ENCODE assay signal across 10 cellular contexts in the genomic region with DNA sequence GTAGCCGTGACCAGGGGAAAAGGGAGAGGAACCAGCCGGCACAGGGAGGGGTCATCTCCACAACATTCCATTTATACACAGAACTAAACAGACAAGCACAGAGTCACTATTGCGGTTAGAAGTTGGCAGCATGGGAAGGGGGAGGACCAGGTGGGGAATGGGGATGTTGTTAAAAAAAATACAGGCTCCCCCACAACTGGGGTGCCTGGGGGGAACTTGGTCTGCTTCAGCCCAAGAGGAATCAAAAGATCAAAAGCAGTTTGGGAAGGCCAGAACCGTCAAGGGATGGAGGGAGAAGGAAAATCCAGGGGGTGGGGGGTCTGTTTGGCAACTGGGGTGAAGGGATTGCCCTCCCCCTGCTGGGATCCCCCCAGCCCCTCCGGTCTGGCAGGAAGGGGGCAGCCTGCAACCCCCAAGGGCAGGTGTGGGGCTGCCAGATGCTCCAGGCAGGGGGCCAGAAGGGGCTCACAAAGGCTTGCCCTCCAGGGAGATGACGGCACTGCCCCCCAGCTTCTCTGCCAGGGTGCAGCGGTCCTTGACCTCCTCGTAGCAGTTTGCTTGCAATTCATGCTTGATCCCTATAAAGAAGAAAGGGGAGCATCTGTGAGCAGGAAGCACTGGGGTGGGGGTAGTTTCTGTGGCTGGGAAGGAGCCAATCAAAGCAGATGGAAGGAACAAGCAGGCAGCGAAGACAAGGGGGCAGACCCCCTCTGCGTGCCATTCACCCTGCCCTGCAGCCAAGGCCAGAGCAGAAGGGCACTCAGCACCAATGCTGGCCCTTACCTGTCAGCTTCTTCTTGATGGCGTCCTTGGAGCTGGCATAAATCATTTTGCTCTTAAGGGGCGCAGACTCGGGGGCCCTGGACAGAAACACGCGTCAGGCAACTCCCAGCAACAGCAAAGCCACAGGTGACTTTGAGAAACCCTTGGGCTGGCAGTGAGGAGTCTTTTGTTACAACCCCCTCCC. TPM values are rescaled to one million over a fixed set of nuclear protein-coding genes. Genes with fewer than 3 reads are reported as not detected.
A peak's percentile ranks its signal among the peaks of the same experiment; 100 is the strongest.
DNase-seq lines count a peak whose midpoint lies in the region; ATAC-seq, FAIRE-seq and TF ChIP-seq lines count a peak whose summit lies in the region.
"Had no signal": no experiment of that assay in that cellular context is flagged by ENCODE, and none has a peak within 500 bp of the region (broad histone marks: within the 10 kb centered on the region; RNA-seq: fewer than 3 reads in every experiment).

No MANE protein-coding gene starts in this region.

- H2AK5ac ChIP-seq in H9 (ENCODE audit: insufficient read length, low read length) = no peak overlapping the region

- H2BK15ac ChIP-seq in H9 (ENCODE audit: low read depth, low read length) = no peak overlapping the region

- no peak overlapping the region for H2BK12ac ChIP-seq in H9 (ENCODE audit: insufficient read length, low read depth, low read length)

- no peak for TF ChIP-seq EP300 in K562 (IDR thresholded peaks at IDR 0.05; ENCODE audit: low read length)

- H4K91ac ChIP-seq in H9 (ENCODE audit: insufficient read length, low read depth, low read length) = no peak overlapping the region

- no peak overlapping the region for H3K23ac ChIP-seq in H9 (ENCODE audit: insufficient read length, low read depth, low read length)

- no peak overlapping the region for H4K5ac ChIP-seq in H9 (ENCODE audit: insufficient read length, low read depth, low read length)

- no peak overlapping the region for H2BK5ac ChIP-seq in H9 (ENCODE audit: insufficient read length, low read length)

- H3K9me3 Mint-ChIP-seq in H9 (peaks cover 3 to 9% of the 10 kb centered on the region in 2 experiments; a peak in 2 of 5 replicates), natural killer cell (no peaks in the 10 kb centered on the region)

- intact Hi-C loops in K562 (cut with micrococcal nuclease) (loop anchor here (5.0 kb wide), 1 partner anchor 47 kb away; a partner anchor contains a TSS), natural killer cell (cut with micrococcal nuclease) (loop anchor here (5.0 kb wide), 1 partner anchor 62 kb away; a partner anchor contains a TSS)

- H3K4me3 Mint-ChIP-seq in H9 (peak overlapping the region; percentile 86 to 89), natural killer cell (peak overlapping the region; percentile 92)

- peaks cover 25% of the 10 kb centered on the region in 2 experiments for H3K4me1 Mint-ChIP-seq in H9
- H3K4me1 Mint-ChIP-seq in natural killer cell = peaks cover 49 to 59% of the 10 kb centered on the region in 2 donors

- in situ Hi-C loops in K562 (cut with MboI) = no loop called here

- no CpG with 5 or more reads among the region's 15 CpGs for WGBS in H9 (ENCODE audit: extremely low coverage, insufficient read length, low lambda C conversion rate)
- WGBS in K562 (ENCODE audit: insufficient coverage, low coverage, missing lambda C conversion rate) = 87% methylated on average over 10 of the region's 15 CpGs

- peaks cover 11% of the 10 kb centered on the region for H3K9me1 ChIP-seq in K562 (ENCODE audit: control insufficient read depth, insufficient read depth, low read length)

- TF ChIP-seq CTCF in AG10803 (conservative IDR thresholded peaks at IDR 0.05; ENCODE audit: low read length) = no peak
- TF ChIP-seq CTCF in H9 (conservative IDR thresholded peaks at IDR 0.05) = no peak
- no peak for TF ChIP-seq CTCF in K562 (IDR thresholded peaks at IDR 0.05 in 2 of 3, conservative IDR thresholded peaks at IDR 0.05 in 1 of 3; ENCODE audit: insufficient read depth in 2 of 3, low read depth in 1 of 3, low read length in 3 of 3)
- no peak for TF ChIP-seq CTCF in natural killer cell (IDR thresholded peaks at IDR 0.05)
- TF ChIP-seq CTCF in foreskin fibroblast (IDR thresholded peaks at IDR 0.05; ENCODE audit: low read depth, low read length) = no peak

- H3K79me2 ChIP-seq in H9 (ENCODE audit: insufficient read depth, low read length) = peaks cover 14% of the 10 kb centered on the region; the same call in 1 of the 2 replicates
- H3K79me2 ChIP-seq in K562 (ENCODE audit: control insufficient read depth, insufficient read depth, low read length) = peaks cover 45% of the 10 kb centered on the region

- CTCF ChIA-PET in K562 (lab: Yijun Ruan, JAX; ENCODE audit: low intra/inter-chr PET ratio) = no interaction called here

- peaks cover 56% of the 10 kb centered on the region for H3K36me3 ChIP-seq in K562 (ENCODE audit: control insufficient read depth, insufficient read depth, low read length)

- no peak for FAIRE-seq in K562 (lab: Jason Lieb, UNC)

- H2BK120ac ChIP-seq in H9 (ENCODE audit: low read depth, low read length, poor library complexity, severe bottlenecking) = no peak overlapping the region

- H3K36me3 Mint-ChIP-seq in H9 (ENCODE audit: insufficient read depth in 1 of 3, low read depth in 3 of 3) (peaks cover 47 to 58% (median 50%) of the 10 kb centered on the region in 3 experiments), natural killer cell (peaks cover 7% of the 10 kb centered on the region)

- H3K23me2 ChIP-seq in H9 (ENCODE audit: insufficient read length, low read depth, low read length, poor library complexity, severe bottlenecking) = peaks cover 20% of the 10 kb centered on the region

- H3K27ac ChIP-seq in H9 (ENCODE audit: insufficient read length, low read depth, low read length) (no peak overlapping the region), K562 (ENCODE audit: extremely low read depth, low read depth, low read length) (no peak overlapping the region)

- peaks cover 3% of the 10 kb centered on the region for H3K27me3 Mint-ChIP-seq in H9 (ENCODE audit: low read depth)
- no peaks in the 10 kb centered on the region for H3K27me3 Mint-ChIP-seq in natural killer cell (ENCODE audit: low read depth in 2 of 2)

- H3K4me1 ChIP-seq in H9 (ENCODE audit: insufficient read depth, low read length) = no peaks in the 10 kb centered on the region
- H3K4me1 ChIP-seq in K562 (replicated peaks in 1 of 2; ENCODE audit: control insufficient read depth in 2 of 2, insufficient read depth in 2 of 2, low read length in 2 of 2) = peaks cover 4 to 48% of the 10 kb centered on the region in 2 experiments; a peak in 3 of 5 replicates

- H3K14ac ChIP-seq in H9 (ENCODE audit: insufficient read depth, low read length) = no peak overlapping the region

- no peak overlapping the region for H3K56ac ChIP-seq in H9 (ENCODE audit: insufficient read length, low read depth, low read length)

- H3K4me3 ChIP-seq in AG10803 (ENCODE audit: low read length) (peak overlapping the region; percentile 5; the same call in 1 of the 2 replicates), K562 (no peak overlapping the region), foreskin fibroblast (ENCODE audit: low read depth in 1 of 2, low read length in 2 of 2) (peak overlapping the region in 1 of 2 donors; percentile 95)

- no peak overlapping the region for H3K9ac ChIP-seq in H9 (ENCODE audit: extremely low read depth, insufficient read length, low read length)
- H3K9ac ChIP-seq in K562 (ENCODE audit: insufficient read depth in 1 of 2, low read depth in 2 of 2, low read length in 2 of 2) = no peak overlapping the region

- H4K8ac ChIP-seq in H9 (replicated peaks; ENCODE audit: insufficient read length, low read depth, low read length) = no peak overlapping the region

- H3K18ac ChIP-seq in H9 (ENCODE audit: insufficient read length, low read depth, low read length) = no peak overlapping the region

- no peak for TF ChIP-seq RAD21 in K562 (CRISPR knock-in tag; conservative IDR thresholded peaks at IDR 0.05 in 1 of 2, IDR thresholded peaks at IDR 0.05 in 1 of 2)

- H3T11ph ChIP-seq in H9 (ENCODE audit: low read length) = no peak overlapping the region

- H3K27ac Mint-ChIP-seq in H9 = peak overlapping the region in 2 of 3 experiments; percentile 13 to 87; a peak in 3 of 7 replicates
- H3K27ac Mint-ChIP-seq in natural killer cell = peak overlapping the region; percentile 74 to 94

- POLR2A ChIA-PET in K562 (lab: Yijun Ruan, JAX) = interaction anchor here (0.6 to 0.8 kb wide), 2 partner anchors 11 to 53 kb away, joined by 3 to 7 read pairs; no protein-coding TSS in a partner anchor

- no peak for ATAC-seq in K562
- no peak for ATAC-seq in natural killer cell
- ATAC-seq in HG02852 (IDR thresholded peaks at IDR 0.05; ENCODE audit: unreplicated experiment) = no peak
- ATAC-seq in HG03025 (IDR thresholded peaks at IDR 0.05; ENCODE audit: low FRiP score, unreplicated experiment) = no peak

- H3K4me2 ChIP-seq in H9 (ENCODE audit: insufficient read depth, insufficient read length, low read length) (no peak overlapping the region), K562 (ENCODE audit: insufficient read depth, low read length) (no peak overlapping the region)

- no peak overlapping the region for H3K4ac ChIP-seq in H9 (ENCODE audit: low read depth, low read length)

- H2AFZ ChIP-seq in H9 (ENCODE audit: low read length) = no peak overlapping the region
- H2AFZ ChIP-seq in K562 (ENCODE audit: low read depth, low read length) = no peak overlapping the region

- TSS peak; percentile 59 for BruUV-seq in K562 (replicated peaks; lab: Mats Ljungman, UMichigan)

- peaks cover 2% of the 10 kb centered on the region for H4K20me1 ChIP-seq in H9 (ENCODE audit: control insufficient read depth, insufficient read depth, insufficient read length)
- peaks cover 22% of the 10 kb centered on the region for H4K20me1 ChIP-seq in K562 (replicated peaks; ENCODE audit: control insufficient read depth, insufficient read depth, low read length)

- TF ChIP-seq POLR2A in K562 (conservative IDR thresholded peaks at IDR 0.05) = no peak; the same call in 1 of the 2 replicates

- no peak for DNase-seq in AG10803 (ENCODE audit: low read depth)
- DNase-seq in H9 = peak; percentile 21
- no peak for DNase-seq in K562 (ENCODE audit: extremely low read depth in 1 of 4, low spot score in 3 of 4)
- no peak for DNase-seq in natural killer cell
- no peak for DNase-seq in UCSD-AML1 (lab: John Stamatoyannopoulos, UW; ENCODE audit: unreplicated experiment)
- DNase-seq in foreskin fibroblast = no peak
- DNase-seq: cortex of kidney; NK-92 treated with Interleukin-12 subunit alpha and Interleukin-12 subunit beta, amount 100 ng/mL, for 24 hours had no signal

- H2BK20ac ChIP-seq in H9 (ENCODE audit: low read depth, low read length, poor library complexity, severe bottlenecking) = no peak overlapping the region

- peaks cover 3% of the 10 kb centered on the region for H3K79me1 ChIP-seq in H9 (ENCODE audit: insufficient read depth, low read depth, low read length, poor library complexity, severe bottlenecking)

- H3K9me3 ChIP-seq in H9 (ENCODE audit: control insufficient read depth, low read depth, low read length) = no peaks in the 10 kb centered on the region
- peaks cover 7% of the 10 kb centered on the region; the same call in 1 of the 2 replicates for H3K9me3 ChIP-seq in K562 (replicated peaks; ENCODE audit: control insufficient read depth, insufficient read depth, low read depth, low read length)

- H3K27me3 ChIP-seq in H9 (ENCODE audit: insufficient read depth, low read length) (no peaks in the 10 kb centered on the region), K562 (ENCODE audit: control insufficient read depth in 2 of 2, insufficient read depth in 2 of 2, low read length in 2 of 2) (no peaks in the 10 kb centered on the region; a peak in 1 of 5 replicates)

RNA-seq across cellular contexts. Expression of a gene that starts 2.8 kb away (rescaled TPM):
- 1,107 and 1,147 TPM in 2 replicates for total RNA-seq in H9 (2021)
- 145 and 300 TPM in 2 replicates for total RNA-seq in K562 (2011; cell fraction: chromatin; rRNA removed; ENCODE audit: low replicate concordance)
- total RNA-seq in K562 (2011; cell fraction: nucleolus; rRNA removed) = 227 and 257 TPM in 2 replicates
- total RNA-seq in K562 (2011; cell fraction: nucleoplasm; rRNA removed) = 176 and 204 TPM in 2 replicates
- total RNA-seq in K562 (2014; rRNA removed) = 1,045 and 1,321 TPM in 2 replicates
- total RNA-seq in K562 (2014; rRNA removed; fragmentation: Illumina TruSeq; extraction: Trizol) = 570 and 664 TPM in 2 replicates
- 851 and 860 TPM in 2 replicates for total RNA-seq in K562 (2015; rRNA removed; fragmentation: Illumina TruSeq; extraction: Trizol)
- total RNA-seq in K562 (2021) = 891 and 919 TPM in 2 replicates
- polyA plus RNA-seq in K562 (2011; rRNA removed) = 632 and 770 TPM in 2 replicates
- 894 and 1,220 TPM in 2 replicates for polyA plus RNA-seq in K562 (2011; cell fraction: cytosol; rRNA removed)
- polyA plus RNA-seq in K562 (2011; cell fraction: nucleus; rRNA removed) = 307 TPM in 2 replicates
- polyA plus RNA-seq in K562 (2012) = 903 and 977 TPM in 2 replicates
- 1,101 and 1,325 TPM in 2 replicates for polyA plus RNA-seq in K562 (2014; fragmentation: Illumina TruSeq; extraction: Trizol)
- 100 to 1,000 TPM; 105 to 222 TPM for polyA plus RNA-seq in K562 (2014; fragmentation: Nextera tagmentation; extraction: Ambion mirVana)
- 859 and 956 TPM in 2 replicates for polyA plus RNA-seq in K562 (2014; rRNA removed)
- 971 and 1,022 TPM in 2 replicates for polyA minus RNA-seq in K562 (2011; rRNA and poly(A)+ RNA removed)
- polyA minus RNA-seq in K562 (2011; cell fraction: cytosol; rRNA and poly(A)+ RNA removed) = 560 and 642 TPM in 2 replicates
- polyA minus RNA-seq in K562 (2011; cell fraction: nucleus; rRNA and poly(A)+ RNA removed) = 107 and 193 TPM in 2 replicates
- total RNA-seq in natural killer cell = 1,000 to 10,000 TPM; 1,035 to 1,220 (median 1,095) TPM

RNA-seq across cellular contexts. Expression of a gene that starts 5.1 kb away (rescaled TPM):
- total RNA-seq in H9 (2021) (45.0 and 49.2 TPM in 2 replicates), K562 (2014; rRNA removed) (79.4 and 95.8 TPM in 2 replicates), K562 (2014; rRNA removed; fragmentation: Illumina TruSeq; extraction: Trizol) (23.0 and 33.5 TPM in 2 replicates), K562 (2015; rRNA removed; fragmentation: Illumina TruSeq; extraction: Trizol) (53.5 and 55.8 TPM in 2 replicates), K562 (2021) (81.5 and 91.8 TPM in 2 replicates), natural killer cell (10 to 100 TPM; 71.6 to 93.4 (median 73.6) TPM)
- 139 and 354 TPM in 2 replicates for total RNA-seq in K562 (2011; cell fraction: chromatin; rRNA removed; ENCODE audit: low replicate concordance)
- total RNA-seq in K562 (2011; cell fraction: nucleolus; rRNA removed) = 277 and 282 TPM in 2 replicates
- total RNA-seq in K562 (2011; cell fraction: nucleoplasm; rRNA removed) = 171 and 194 TPM in 2 replicates
- polyA plus RNA-seq in K562 (2011; rRNA removed) (51.8 and 69.9 TPM in 2 replicates), K562 (2014; fragmentation: Illumina TruSeq; extraction: Trizol) (53.7 and 62.8 TPM in 2 replicates), K562 (2014; fragmentation: Nextera tagmentation; extraction: Ambion mirVana) (10 to 100 TPM; 13.4 to 16.1 TPM), K562 (2014; rRNA removed) (103 and 118 TPM in 2 replicates)
- 33.2 and 41.5 TPM in 2 replicates for polyA plus RNA-seq in K562 (2011; cell fraction: cytosol; rRNA removed)
- 678 and 750 TPM in 2 replicates for polyA plus RNA-seq in K562 (2011; cell fraction: nucleus; rRNA removed)
- 97.9 and 190 TPM in 2 replicates for polyA plus RNA-seq in K562 (2012)
- 11.8 and 17.2 TPM in 2 replicates for polyA minus RNA-seq in K562 (2011; rRNA and poly(A)+ RNA removed)
- polyA minus RNA-seq in K562 (2011; cell fraction: cytosol; rRNA and poly(A)+ RNA removed) = 19.5 and 23.5 TPM in 2 replicates
- 123 and 135 TPM in 2 replicates for polyA minus RNA-seq in K562 (2011; cell fraction: nucleus; rRNA and poly(A)+ RNA removed)

RNA-seq across cellular contexts. Expression of a gene that starts 17.4 kb away (rescaled TPM):
- total RNA-seq in H9 (2021) = 22.9 and 26.2 TPM in 2 replicates
- 12.1 and 30.7 TPM in 2 replicates for total RNA-seq in K562 (2011; cell fraction: chromatin; rRNA removed; ENCODE audit: low replicate concordance)
- 15.1 and 19.3 TPM in 2 replicates for total RNA-seq in K562 (2011; cell fraction: nucleolus; rRNA removed)
- 11.3 and 15.8 TPM in 2 replicates for total RNA-seq in K562 (2011; cell fraction: nucleoplasm; rRNA removed)
- total RNA-seq in K562 (2014; rRNA removed) = 0.64 and 0.86 TPM in 2 replicates
- 0.07 and 0.32 TPM in 2 replicates for total RNA-seq in K562 (2014; rRNA removed; fragmentation: Illumina TruSeq; extraction: Trizol)
- total RNA-seq in K562 (2015; rRNA removed; fragmentation: Illumina TruSeq; extraction: Trizol) = 0.57 and 0.58 TPM in 2 replicates
- total RNA-seq in K562 (2021) = 1.6 and 2.6 TPM in 2 replicates
- polyA plus RNA-seq in K562 (2011; rRNA removed) = 2.0 and 3.9 TPM in 2 replicates
- 3.3 and 4.7 TPM in 2 replicates for polyA plus RNA-seq in K562 (2011; cell fraction: cytosol; rRNA removed)
- 41.3 and 54.9 TPM in 2 replicates for polyA plus RNA-seq in K562 (2011; cell fraction: nucleus; rRNA removed)
- polyA plus RNA-seq in K562 (2012) = 1.3 and 4.2 TPM in 2 replicates
- 0.74 and 1.1 TPM in 2 replicates for polyA plus RNA-seq in K562 (2014; fragmentation: Illumina TruSeq; extraction: Trizol)
- polyA plus RNA-seq in K562 (2014; fragmentation: Nextera tagmentation; extraction: Ambion mirVana) = under 1 TPM in 1 of 2 experiments, not detected in 1; 0.13 TPM
- polyA plus RNA-seq in K562 (2014; rRNA removed) = 2.9 TPM in 2 replicates
- polyA minus RNA-seq in K562 (2011; rRNA and poly(A)+ RNA removed) = 0.53 and 1.2 TPM in 2 replicates
- 1.3 TPM in 1 of 2 replicates, not detected in the other for polyA minus RNA-seq in K562 (2011; cell fraction: cytosol; rRNA and poly(A)+ RNA removed)
- 7.5 and 7.8 TPM in 2 replicates for polyA minus RNA-seq in K562 (2011; cell fraction: nucleus; rRNA and poly(A)+ RNA removed)
- 10 to 100 TPM in 1 of 3 donors, 1 to 10 TPM in 2; 6.1 to 13.0 (median 9.8) TPM for total RNA-seq in natural killer cell

RNA-seq across cellular contexts. Expression of a gene that starts 21.4 kb away (rescaled TPM):
- total RNA-seq in H9 (2021) = 0.88 and 1.2 TPM in 2 replicates
- 0.16 TPM in 1 of 2 replicates, not detected in the other for total RNA-seq in K562 (2011; cell fraction: chromatin; rRNA removed; ENCODE audit: low replicate concordance)
- total RNA-seq in K562 (2011; cell fraction: nucleolus; rRNA removed) = not detected in 2 replicates
- not detected in 2 replicates for total RNA-seq in K562 (2011; cell fraction: nucleoplasm; rRNA removed)
- not detected in 2 replicates for total RNA-seq in K562 (2014; rRNA removed)
- not detected in 2 replicates for total RNA-seq in K562 (2014; rRNA removed; fragmentation: Illumina TruSeq; extraction: Trizol)
- not detected in 2 replicates for total RNA-seq in K562 (2015; rRNA removed; fragmentation: Illumina TruSeq; extraction: Trizol)
- total RNA-seq in K562 (2021) = not detected in 2 replicates
- not detected in 2 replicates for polyA plus RNA-seq in K562 (2011; rRNA removed)
- polyA plus RNA-seq in K562 (2011; cell fraction: cytosol; rRNA removed) = not detected in 2 replicates
- polyA plus RNA-seq in K562 (2011; cell fraction: nucleus; rRNA removed) = 0.10 TPM in 1 of 2 replicates, not detected in the other
- 0.24 and 0.35 TPM in 2 replicates for polyA plus RNA-seq in K562 (2012)
- polyA plus RNA-seq in K562 (2014; fragmentation: Illumina TruSeq; extraction: Trizol) = not detected in 2 replicates
- polyA plus RNA-seq in K562 (2014; fragmentation: Nextera tagmentation; extraction: Ambion mirVana) = under 1 TPM; 0.03 TPM
- polyA plus RNA-seq in K562 (2014; rRNA removed) = not detected in 2 replicates
- polyA minus RNA-seq in K562 (2011; rRNA and poly(A)+ RNA removed) = not detected in 2 replicates
- polyA minus RNA-seq in K562 (2011; cell fraction: cytosol; rRNA and poly(A)+ RNA removed) = not detected in 2 replicates
- not detected in 2 replicates for polyA minus RNA-seq in K562 (2011; cell fraction: nucleus; rRNA and poly(A)+ RNA removed)
- total RNA-seq in natural killer cell = 1 to 10 TPM in 1 of 3 donors, under 1 TPM in 2; 0.31 to 2.0 (median 0.54) TPM

RNA-seq across cellular contexts. Expression of a gene that starts 24.5 kb away (rescaled TPM):
- total RNA-seq in H9 (2021) = not detected in 2 replicates
- not detected in 2 replicates for total RNA-seq in K562 (2011; cell fraction: chromatin; rRNA removed; ENCODE audit: low replicate concordance)
- not detected in 2 replicates for total RNA-seq in K562 (2011; cell fraction: nucleolus; rRNA removed)
- total RNA-seq in K562 (2011; cell fraction: nucleoplasm; rRNA removed) = not detected in 2 replicates
- not detected in 2 replicates for total RNA-seq in K562 (2014; rRNA removed)
- total RNA-seq in K562 (2014; rRNA removed; fragmentation: Illumina TruSeq; extraction: Trizol) = not detected in 2 replicates
- total RNA-seq in K562 (2015; rRNA removed; fragmentation: Illumina TruSeq; extraction: Trizol) = not detected in 2 replicates
- total RNA-seq in K562 (2021) = not detected in 2 replicates
- 0.05 TPM in 1 of 2 replicates, not detected in the other for polyA plus RNA-seq in K562 (2011; rRNA removed)
- 0.07 TPM in 1 of 2 replicates, not detected in the other for polyA plus RNA-seq in K562 (2011; cell fraction: cytosol; rRNA removed)
- polyA plus RNA-seq in K562 (2011; cell fraction: nucleus; rRNA removed) = 0.11 and 0.13 TPM in 2 replicates
- 0.11 and 0.16 TPM in 2 replicates for polyA plus RNA-seq in K562 (2012)
- not detected in 2 replicates for polyA plus RNA-seq in K562 (2014; fragmentation: Illumina TruSeq; extraction: Trizol)
- under 1 TPM in 1 of 2 experiments, not detected in 1; 0.04 TPM for polyA plus RNA-seq in K562 (2014; fragmentation: Nextera tagmentation; extraction: Ambion mirVana)
- polyA plus RNA-seq in K562 (2014; rRNA removed) = not detected in 2 replicates
- polyA minus RNA-seq in K562 (2011; rRNA and poly(A)+ RNA removed) = not detected in 2 replicates
- not detected in 2 replicates for polyA minus RNA-seq in K562 (2011; cell fraction: cytosol; rRNA and poly(A)+ RNA removed)
- not detected in 2 replicates for polyA minus RNA-seq in K562 (2011; cell fraction: nucleus; rRNA and poly(A)+ RNA removed)
- 1,000 to 10,000 TPM in 1 of 3 donors, 100 to 1,000 TPM in 2; 765 to 1,016 (median 976) TPM for total RNA-seq in natural killer cell
